8 cellular contexts compared by ENCODE assay signal in the genomic region with DNA sequence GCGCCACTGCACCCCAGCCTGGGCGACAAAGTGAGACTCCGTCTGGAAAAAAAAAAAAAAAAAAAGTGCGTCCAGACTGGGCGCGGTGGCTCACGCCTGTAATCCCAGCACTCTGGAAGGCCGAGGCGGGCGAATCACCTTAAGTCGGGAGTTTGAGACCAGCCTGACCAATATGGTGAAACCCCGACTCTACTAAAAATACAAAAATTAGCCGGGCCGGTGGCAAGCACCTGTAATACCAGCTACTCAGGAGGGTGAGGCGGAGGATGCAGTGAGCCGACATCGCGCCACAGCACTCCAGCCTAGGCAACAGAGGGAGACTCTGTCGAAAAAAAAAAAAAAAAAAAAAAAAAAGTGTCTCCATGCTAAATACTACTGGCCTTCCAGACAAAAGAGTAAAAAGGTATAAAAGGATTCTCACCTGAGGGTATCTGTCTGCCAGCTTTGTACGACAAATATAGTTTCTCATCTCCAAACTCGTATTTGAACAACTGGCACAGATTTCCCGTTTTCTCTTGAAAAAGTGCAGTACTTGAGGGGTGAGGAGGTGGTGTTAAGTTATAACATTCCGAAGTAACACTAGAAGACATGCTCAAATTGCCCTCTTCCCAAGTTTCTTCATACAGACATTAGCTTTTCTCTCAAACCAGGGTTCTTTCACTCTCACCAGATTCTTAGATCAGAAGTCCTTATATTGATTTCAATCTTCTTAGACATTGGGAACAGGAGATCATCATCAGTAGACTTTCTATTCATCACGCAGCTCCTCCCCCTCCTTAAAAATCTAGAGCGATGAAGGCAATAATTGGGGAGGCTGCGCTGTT. TPM values are rescaled to one million over a fixed set of nuclear protein-coding genes. Genes with fewer than 3 reads are reported as not detected.
DNase-seq lines count a peak whose midpoint lies in the region; ATAC-seq and TF ChIP-seq lines count a peak whose summit lies in the region.

No MANE protein-coding gene starts in this region.

- H2AK5ac ChIP-seq in trophoblast cell (ENCODE audit: low read length) = no peak overlapping the region

- H3K4me2 ChIP-seq in trophoblast cell (ENCODE audit: low read length) = peak overlapping the region; percentile 87

- H3K27me3 ChIP-seq in heart left ventricle = no peaks in the 10 kb centered on the region
- H3K27me3 ChIP-seq in RWPE2 (ENCODE audit: insufficient read depth, poor library complexity, severe bottlenecking) = no peaks in the 10 kb centered on the region
- H3K27me3 ChIP-seq in trophoblast cell (ENCODE audit: insufficient read depth, low read length) = no peaks in the 10 kb centered on the region

- ATAC-seq in heart left ventricle (no peak), Right ventricle myocardium superior (ENCODE audit: poor library complexity) (no peak), RWPE2 (ENCODE audit: low read depth) (peak; percentile 20; the same call in 2 of the 3 replicates), GM21447 (IDR thresholded peaks at IDR 0.05; ENCODE audit: unreplicated experiment) (no peak)

- H3K9ac ChIP-seq in trophoblast cell (ENCODE audit: low read length) = no peak overlapping the region

- no peak overlapping the region for H2AFZ ChIP-seq in trophoblast cell (ENCODE audit: insufficient read depth, low read length, poor library complexity)

- no peak overlapping the region for H4K91ac ChIP-seq in trophoblast cell (ENCODE audit: low read depth, low read length)

- DNase-seq in heart left ventricle = no peak
- DNase-seq in Right ventricle myocardium superior = no peak
- no peak for DNase-seq in RWPE2 (ENCODE audit: low spot score)
- peak; percentile 37 for DNase-seq in fibroblast of peridontal ligament (ENCODE audit: extremely low read depth)
- DNase-seq in trophoblast cell = no peak
- DNase-seq in NCI-H2107 treated with DMSO at 0.1 percent for 48 hours (lab: John Stamatoyannopoulos, UW; ENCODE audit: unreplicated experiment) = no peak
- no peak for DNase-seq in HPDE6-E6E7 (ENCODE audit: extremely low spot score)

- intact Hi-C loops in heart left ventricle (cut with DNase I) (loop anchor here in 1 of 10 donors (10.0 kb wide), 1 partner anchor 300 kb away; no protein-coding TSS in a partner anchor), Right ventricle myocardium superior (cut with DNase I) (loop anchor here (10.0 kb wide), 1 partner anchor 70 kb away; no protein-coding TSS in a partner anchor)

- H2BK12ac ChIP-seq in trophoblast cell (ENCODE audit: low read length) = no peak overlapping the region

- no peak overlapping the region for H2BK120ac ChIP-seq in trophoblast cell (ENCODE audit: insufficient read depth, low read length, poor library complexity)

- no peak overlapping the region for H2BK5ac ChIP-seq in trophoblast cell (ENCODE audit: low read depth, low read length, poor library complexity)

- H3K4me3 ChIP-seq in heart left ventricle = peak overlapping the region; percentile 60 to 90 (median 80)
- H3K4me3 ChIP-seq in RWPE2 (ENCODE audit: severe bottlenecking) = peak overlapping the region; percentile 95
- H3K4me3 ChIP-seq in trophoblast cell (ENCODE audit: low read depth, low read length) = no peak overlapping the region

- H3K36me3 ChIP-seq in heart left ventricle = peaks cover 0 to 2% (median 0%) of the 10 kb centered on the region in 9 donors
- peaks cover 4% of the 10 kb centered on the region; the same call in 1 of the 2 replicates for H3K36me3 ChIP-seq in RWPE2 (ENCODE audit: low read depth)
- peaks cover 1 to 2% of the 10 kb centered on the region in 2 experiments for H3K36me3 ChIP-seq in trophoblast cell (ENCODE audit: control insufficient read depth in 1 of 2, insufficient read depth in 2 of 2, low read length in 2 of 2)

- 28 to 55% (median 46%) methylated on average over 26 of the region's 26 CpGs for WGBS in heart left ventricle, 4 donors
- no CpG with 5 or more reads among the region's 26 CpGs for WGBS in trophoblast cell (ENCODE audit: extremely low coverage, insufficient coverage, insufficient read length)

- no peak overlapping the region for H3K23ac ChIP-seq in trophoblast cell (ENCODE audit: low read length)

- H3K27ac ChIP-seq in heart left ventricle (peak overlapping the region; percentile 80 to 98 (median 90)), RWPE2 (ENCODE audit: poor library complexity, severe bottlenecking) (peak overlapping the region; percentile 45), trophoblast cell (ENCODE audit: low read depth, low read length) (no peak overlapping the region)

- peaks cover 9% of the 10 kb centered on the region for H3K79me1 ChIP-seq in trophoblast cell (ENCODE audit: low read length)

- TF ChIP-seq CTCF in heart left ventricle (IDR thresholded peaks at IDR 0.05) (no peak), RWPE2 (IDR thresholded peaks at IDR 0.05; ENCODE audit: poor library complexity, severe bottlenecking) (no peak)

- peaks cover 7% of the 10 kb centered on the region for H3K79me2 ChIP-seq in trophoblast cell (ENCODE audit: control insufficient read depth, insufficient read depth, low read length, poor library complexity)

- no peaks in the 10 kb centered on the region for H3K9me3 ChIP-seq in heart left ventricle
- H3K9me3 ChIP-seq in RWPE2 (ENCODE audit: severe bottlenecking) = no peaks in the 10 kb centered on the region
- H3K9me3 ChIP-seq in trophoblast cell (ENCODE audit: insufficient read depth, low read depth, low read length) = peaks cover 1% of the 10 kb centered on the region

- H4K8ac ChIP-seq in trophoblast cell (ENCODE audit: low read depth, low read length) = no peak overlapping the region

- H3K18ac ChIP-seq in trophoblast cell (ENCODE audit: low read length) = no peak overlapping the region

- no peak overlapping the region for H4K12ac ChIP-seq in trophoblast cell (ENCODE audit: low read depth, low read length)

- H3K4me1 ChIP-seq in heart left ventricle = peaks cover 0 to 49% (median 19%) of the 10 kb centered on the region in 12 donors
- H3K4me1 ChIP-seq in RWPE2 (ENCODE audit: insufficient read depth, poor library complexity, severe bottlenecking) = peaks cover 7% of the 10 kb centered on the region
- peaks cover 2 to 4% of the 10 kb centered on the region in 2 experiments for H3K4me1 ChIP-seq in trophoblast cell (ENCODE audit: control insufficient read depth in 1 of 2, insufficient read depth in 2 of 2, low read length in 2 of 2)

- no peak for TF ChIP-seq POLR2A in heart left ventricle (IDR thresholded peaks at IDR 0.05)

- H3K4ac ChIP-seq in trophoblast cell (ENCODE audit: low read depth, low read length) = no peak overlapping the region

- H3K14ac ChIP-seq in trophoblast cell (ENCODE audit: low read length) = no peak overlapping the region

RNA-seq across cellular contexts. Expression of a gene that starts 1.1 kb away (rescaled TPM):
- total RNA-seq in heart left ventricle (100 to 1,000 TPM in 8 of 9 donors, 10 to 100 TPM in 1; 86.7 to 172 (median 124) TPM), Right ventricle myocardium superior (136 TPM)
- polyA plus RNA-seq in heart left ventricle = 10 to 100 TPM; 28.8 to 86.5 TPM
- polyA plus RNA-seq in trophoblast cell (2013) = 20.5 and 22.3 TPM in 2 replicates

RNA-seq across cellular contexts. Expression of a gene that starts 30.3 kb away (rescaled TPM):
- total RNA-seq in heart left ventricle (not detected), Right ventricle myocardium superior (not detected)
- polyA plus RNA-seq in heart left ventricle = not detected
- not detected in 2 replicates for polyA plus RNA-seq in trophoblast cell (2013)
